ENCODE assay signal across 9 cellular contexts in the genomic region with DNA sequence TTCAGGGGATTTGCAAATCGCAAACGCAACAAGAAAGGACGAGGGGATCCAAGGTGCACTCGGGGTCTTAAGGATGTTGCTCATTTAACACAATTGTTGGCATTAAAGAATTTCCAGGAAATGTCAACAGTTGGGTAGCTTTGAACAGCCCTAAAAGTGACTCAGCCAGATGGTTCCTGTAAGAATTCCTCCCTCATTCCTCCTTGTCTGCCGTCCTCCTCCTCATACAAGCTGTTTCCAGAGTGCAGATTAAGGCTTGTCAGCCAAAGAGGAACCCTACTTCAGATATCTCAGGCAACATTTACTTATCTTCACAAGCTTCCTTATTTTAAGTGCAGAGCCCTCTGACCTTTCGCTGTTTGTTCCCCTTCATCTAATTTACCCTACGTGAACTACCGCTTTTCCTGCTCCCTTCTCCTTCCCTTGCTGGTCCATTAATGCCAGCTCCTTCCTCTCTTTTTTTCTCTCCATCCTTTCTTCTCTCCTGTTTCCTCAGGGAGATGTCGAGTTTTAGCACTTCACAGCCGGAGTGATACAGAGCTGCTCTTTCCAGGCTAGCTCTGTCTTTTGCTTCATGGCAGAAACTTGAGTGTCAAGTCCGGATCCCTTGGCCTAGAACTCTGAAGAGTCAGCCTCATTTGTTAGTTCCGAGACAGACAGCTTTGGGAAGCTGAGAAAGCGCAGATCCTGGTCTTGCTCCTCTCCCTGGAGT. TPM values are rescaled to one million over a fixed set of nuclear protein-coding genes. Genes with fewer than 3 reads are reported as not detected.
DNase-seq lines count a peak whose midpoint lies in the region; ATAC-seq, FAIRE-seq and TF ChIP-seq lines count a peak whose summit lies in the region.
"Had no signal": no experiment of that assay in that cellular context is flagged by ENCODE, and none has a peak within 500 bp of the region (broad histone marks: within the 10 kb centered on the region; RNA-seq: fewer than 3 reads in every experiment).

No MANE protein-coding gene starts in this region.

- H3K4me3 ChIP-seq in KMS-11 (IDR thresholded peaks at IDR 0.05; ENCODE audit: insufficient read depth, low read depth, low read length) (no peak overlapping the region), astrocyte (ENCODE audit: insufficient read depth, low read depth, low read length) (peak overlapping the region; percentile 30), left lung (no peak overlapping the region), lower leg skin (ENCODE audit: low read depth, poor library complexity, severe bottlenecking) (no peak overlapping the region)

- peak; percentile 96 for FAIRE-seq in astrocyte (lab: Jason Lieb, UNC)
- FAIRE-seq: TTC549 had no signal

- H3K79me2 ChIP-seq in KMS-11 (ENCODE audit: insufficient read depth, low read depth): no peaks in the 10 kb centered on the region
- H3K79me2 ChIP-seq in astrocyte (ENCODE audit: insufficient read depth, low read length): no peaks in the 10 kb centered on the region

- no peak overlapping the region for H3K9ac ChIP-seq in KMS-11
- H3K9ac ChIP-seq in astrocyte (ENCODE audit: low read length): peak overlapping the region; percentile 55

- no peak for TF ChIP-seq POLR2A in lower leg skin (IDR thresholded peaks at IDR 0.05)

- H3K4me3 Mint-ChIP-seq in astrocyte (ENCODE audit: unreplicated experiment): peak overlapping the region; percentile 48

- intact Hi-C loops in left lung (cut with DNase I): no loop called here
- intact Hi-C loops in lower leg skin (cut with DNase I; ENCODE audit: low total_unique reads): no loop called here

- no peaks in the 10 kb centered on the region for H3K9me3 Mint-ChIP-seq in astrocyte (ENCODE audit: unreplicated experiment)

- H3K4me2 ChIP-seq in KMS-11: peak overlapping the region; percentile 79
- peak overlapping the region; percentile 76 for H3K4me2 ChIP-seq in astrocyte (ENCODE audit: low read length)

- H3K4me1 Mint-ChIP-seq in astrocyte (ENCODE audit: low read depth, unreplicated experiment): peaks cover 59% of the 10 kb centered on the region

- no peaks in the 10 kb centered on the region for H3K27me3 ChIP-seq in KMS-11 (ENCODE audit: insufficient read depth, low read depth)
- no peaks in the 10 kb centered on the region for H3K27me3 ChIP-seq in astrocyte (ENCODE audit: insufficient read depth, low read length)
- no peaks in the 10 kb centered on the region for H3K27me3 ChIP-seq in left lung

- no peaks in the 10 kb centered on the region for H3K9me3 ChIP-seq in astrocyte (ENCODE audit: insufficient read depth, low read depth, low read length)
- no peaks in the 10 kb centered on the region for H3K9me3 ChIP-seq in left lung

- TF ChIP-seq CTCF in KMS-11 (conservative IDR thresholded peaks at IDR 0.05; ENCODE audit: low read depth, low read length) (no peak), astrocyte (IDR thresholded peaks at IDR 0.05; ENCODE audit: insufficient read depth, low read depth, low read length) (no peak), left lung (IDR thresholded peaks at IDR 0.05) (no peak), lower leg skin (IDR thresholded peaks at IDR 0.05) (no peak)

- no peaks in the 10 kb centered on the region for H3K36me3 Mint-ChIP-seq in astrocyte (ENCODE audit: low read depth, unreplicated experiment)

- peak overlapping the region; percentile 99 for H3K27ac Mint-ChIP-seq in astrocyte (ENCODE audit: unreplicated experiment)

- 69 to 78% methylated on average over 13 of the region's 13 CpGs for WGBS in lower leg skin, 2 donors

- no peaks in the 10 kb centered on the region for H3K36me3 ChIP-seq in KMS-11 (ENCODE audit: insufficient read depth)
- no peaks in the 10 kb centered on the region for H3K36me3 ChIP-seq in astrocyte (ENCODE audit: insufficient read depth, low read length)
- H3K36me3 ChIP-seq in left lung: no peaks in the 10 kb centered on the region

- H3K4me1 ChIP-seq in KMS-11 (ENCODE audit: low read depth, poor library complexity, severe bottlenecking): peaks cover 45% of the 10 kb centered on the region
- peaks cover 47% of the 10 kb centered on the region for H3K4me1 ChIP-seq in astrocyte (ENCODE audit: insufficient read depth, low read length)
- H3K4me1 ChIP-seq in left lung: peaks cover 19 to 23% of the 10 kb centered on the region in 2 donors

- H3K27ac ChIP-seq in KMS-11: peak overlapping the region; percentile 70
- H3K27ac ChIP-seq in astrocyte (ENCODE audit: low read depth, low read length): peak overlapping the region; percentile 83
- peak overlapping the region; percentile 36 to 51 for H3K27ac ChIP-seq in left lung

- H2AFZ ChIP-seq in KMS-11 (ENCODE audit: low read depth): peak overlapping the region; percentile 20; the same call in 1 of the 2 replicates
- no peak overlapping the region for H2AFZ ChIP-seq in astrocyte (ENCODE audit: low read depth, low read length)

- DNase-seq in AG08396 (ENCODE audit: low spot score): peak; percentile 51
- DNase-seq in astrocyte (ENCODE audit: low read depth): peak; percentile 89
- no peak for DNase-seq in left lung
- no peak for DNase-seq in NCI-H1048 (lab: John Stamatoyannopoulos, UW)
- no peak for DNase-seq in mesenteric fat pad (ENCODE audit: low spot score)
- DNase-seq in lower leg skin (ENCODE audit: low spot score in 2 of 2): no peak

- H4K20me1 ChIP-seq in KMS-11 (ENCODE audit: insufficient read depth) (no peaks in the 10 kb centered on the region), astrocyte (ENCODE audit: insufficient read depth, low read length) (no peaks in the 10 kb centered on the region)

- no peaks in the 10 kb centered on the region for H3K27me3 Mint-ChIP-seq in astrocyte (ENCODE audit: low read depth, unreplicated experiment)

- ATAC-seq in left lung (peak; percentile 45), HG03045 (IDR thresholded peaks at IDR 0.05; ENCODE audit: unreplicated experiment) (no peak)

RNA-seq across cellular contexts. Expression of gene TBC1D7, which starts 26.1 kb away (rescaled TPM):
- total RNA-seq in astrocyte (27.2 and 27.9 TPM in 2 replicates), left lung (10 to 100 TPM; 18.3 to 20.2 TPM), mesenteric fat pad (11.0 TPM), lower leg skin (10 to 100 TPM in 3 of 4 donors, 1 to 10 TPM in 1; 8.2 to 15.7 (median 14.3) TPM)

Comparison
In these comparisons a context has a peak if more than half of its experiments do, and no peak if none do; other contexts are left out.
1. DNase-seq: peak in AG08396 (single experiment) and astrocyte (single experiment); none in left lung (0 of 2), NCI-H1048 (single experiment), mesenteric fat pad (single experiment) and lower leg skin (0 of 2).
2. Peak in every context shown above with its lines, with median percentiles within 50 percentile points of each other: H3K27ac ChIP-seq.